25 cellular contexts compared by ENCODE assay signal in the genomic region with DNA sequence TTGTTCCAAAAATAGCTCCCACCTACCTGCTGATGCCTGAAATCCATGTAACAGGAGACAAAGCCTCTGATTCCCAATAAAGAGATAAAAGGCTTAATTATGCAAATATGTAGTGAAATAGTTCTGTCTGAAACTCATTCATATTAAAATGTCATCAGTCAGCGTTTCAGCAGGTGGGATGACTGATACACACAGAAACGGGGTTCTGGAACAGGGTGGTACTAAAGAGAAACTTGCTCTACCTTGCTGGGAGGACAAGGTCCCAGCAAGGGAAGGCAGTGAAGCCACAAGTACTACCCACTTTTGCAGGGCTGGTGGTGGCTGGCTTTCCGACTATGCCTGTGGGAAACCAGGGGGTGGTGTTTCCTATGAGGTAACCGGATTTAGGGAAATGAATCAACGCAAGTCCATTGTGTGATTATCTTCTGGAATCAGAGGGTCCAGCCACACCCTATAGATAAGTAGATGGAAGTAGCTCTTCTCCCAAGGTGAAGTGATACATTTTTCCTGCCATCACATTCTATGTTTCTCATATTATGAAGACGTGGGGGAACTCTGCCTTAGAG.
DNase-seq lines count a peak whose midpoint lies in the region; FAIRE-seq and TF ChIP-seq lines count a peak whose summit lies in the region.
"Had no signal": no experiment of that assay in that cellular context is flagged by ENCODE, and none has a peak within 500 bp of the region (broad histone marks: within the 10 kb centered on the region; RNA-seq: fewer than 3 reads in every experiment).

No MANE protein-coding gene starts in this region.

- H3K23ac ChIP-seq in H9 (ENCODE audit: insufficient read length, low read depth, low read length) (no peak overlapping the region), neuronal stem cell (ENCODE audit: low read depth, low read length, poor library complexity) (no peak overlapping the region)

- H3K14ac ChIP-seq in H9 (ENCODE audit: insufficient read depth, low read length) (no peak overlapping the region), neuronal stem cell (ENCODE audit: low read length) (no peak overlapping the region)

- H3K27me3 Mint-ChIP-seq in Caco-2 (ENCODE audit: insufficient read depth, unreplicated experiment) (no peaks in the 10 kb centered on the region), H9 (ENCODE audit: low read depth) (no peaks in the 10 kb centered on the region; the same call in 1 of the 2 replicates), nephron (ENCODE audit: low read depth) (no peaks in the 10 kb centered on the region), nephron progenitor cell (ENCODE audit: low read depth, poor library complexity) (peaks cover 7% of the 10 kb centered on the region)
- H3K27me3 Mint-ChIP-seq: activated B cell treated with CpG ODN at 0.5 μM for 24 hours; activated naive CD8-positive, alpha-beta T cell treated with anti-CD3 and anti-CD28 coated beads for 36 hours had no signal

- no peak overlapping the region for H2AFZ ChIP-seq in H9 (ENCODE audit: low read length)
- peak overlapping the region; percentile 0 for H2AFZ ChIP-seq in endothelial cell of umbilical vein (ENCODE audit: low read depth, low read length)
- no peak overlapping the region for H2AFZ ChIP-seq in neuronal stem cell (ENCODE audit: low read length)

- H2BK12ac ChIP-seq in H9 (ENCODE audit: insufficient read length, low read depth, low read length) (peak overlapping the region; percentile 23), neuronal stem cell (ENCODE audit: low read length) (no peak overlapping the region)

- H3K27ac ChIP-seq in H9 (ENCODE audit: insufficient read length, low read depth, low read length) (no peak overlapping the region), endothelial cell of umbilical vein (ENCODE audit: insufficient read depth, low read depth, low read length) (peak overlapping the region; percentile 87), neuronal stem cell (replicated peaks; ENCODE audit: low read length) (no peak overlapping the region)
- H3K27ac ChIP-seq: BLaER1 treated with 17β-estradiol and CSF1 and Interleukin-3, amounts not matched to agents 10 nM and 100 nM; cardiac muscle cell had no signal

- TF ChIP-seq CTCF in Caco-2 (IDR thresholded peaks at IDR 0.05; ENCODE audit: insufficient read depth in 1 of 2, low read depth in 1 of 2, low read length in 1 of 2, severe bottlenecking in 1 of 2, unreplicated experiment in 1 of 2) (no peak), H9 (conservative IDR thresholded peaks at IDR 0.05) (no peak), endothelial cell of umbilical vein (IDR thresholded peaks at IDR 0.05; ENCODE audit: extremely low read depth in 1 of 2, insufficient read depth in 1 of 2, low read depth in 1 of 2, low read length in 2 of 2) (no peak), nephron (IDR thresholded peaks at IDR 0.05; ENCODE audit: unreplicated experiment in 3 of 3) (no peak), nephron progenitor cell (IDR thresholded peaks at IDR 0.05) (no peak)

- no peak overlapping the region for H2AK5ac ChIP-seq in H9 (ENCODE audit: insufficient read length, low read length)
- no peak overlapping the region for H2AK5ac ChIP-seq in neuronal stem cell (ENCODE audit: low read depth, low read length)

- FAIRE-seq in endothelial cell of umbilical vein (lab: Jason Lieb, UNC), result peak; percentile 78

- H3K9me1 ChIP-seq in endothelial cell of umbilical vein (replicated peaks; ENCODE audit: control insufficient read depth, extremely low read depth, insufficient read depth, low read length), result no peaks in the 10 kb centered on the region

- TF ChIP-seq POLR2A in endothelial cell of umbilical vein (IDR thresholded peaks at IDR 0.05; ENCODE audit: low read depth, low read length), result peak; percentile 60

- CTCF ChIA-PET in Caco-2 (lab: Charles Lee) (no interaction called here), endothelial cell of umbilical vein (lab: Charles Lee) (interaction anchor here (1.0 to 1.5 kb wide), 3 partner anchors 14 to 34 kb away, joined by 3 to 7 read pairs (median 5); no protein-coding TSS in a partner anchor)

- peaks cover 34% of the 10 kb centered on the region for H3K4me1 ChIP-seq in Caco-2
- H3K4me1 ChIP-seq in H9 (ENCODE audit: insufficient read depth, low read length), result peaks cover 11% of the 10 kb centered on the region; the same call in 1 of the 2 replicates
- peaks cover 39% of the 10 kb centered on the region for H3K4me1 ChIP-seq in endothelial cell of umbilical vein (ENCODE audit: control insufficient read depth, extremely low read depth, insufficient read depth, low read length)
- peaks cover 6 to 14% of the 10 kb centered on the region in 2 donors for H3K4me1 ChIP-seq in neuronal stem cell (ENCODE audit: control insufficient read depth in 2 of 2, insufficient read depth in 1 of 2, low read depth in 1 of 2, low read length in 2 of 2)

- H3K4me2 ChIP-seq in H9 (ENCODE audit: insufficient read depth, insufficient read length, low read length) (no peak overlapping the region), endothelial cell of umbilical vein (ENCODE audit: insufficient read depth, low read length) (peak overlapping the region; percentile 8), neuronal stem cell (ENCODE audit: insufficient read depth, low read length, poor library complexity, severe bottlenecking) (no peak overlapping the region)
- H3K4me2 ChIP-seq: SK-N-SH had no signal

- no peaks in the 10 kb centered on the region for H3K23me2 ChIP-seq in H9 (ENCODE audit: insufficient read length, low read depth, low read length, poor library complexity, severe bottlenecking)

- H3K79me2 ChIP-seq in H9 (ENCODE audit: insufficient read depth, low read length), result no peaks in the 10 kb centered on the region
- H3K79me2 ChIP-seq in endothelial cell of umbilical vein (ENCODE audit: control insufficient read depth, insufficient read depth, low read length), result no peaks in the 10 kb centered on the region

- DNase-seq in Caco-2 (no peak), H9 (no peak), endothelial cell of umbilical vein (ENCODE audit: low read depth, low spot score) (peak; percentile 74), nephron progenitor cell (no peak), neuronal stem cell (ENCODE audit: low spot score) (no peak)
- DNase-seq in stimulated activated CD4-positive, alpha-beta T cell treated with anti-CD3 and anti-CD28 coated beads, Interleukin-2, amount 100 ng/mL, for 48 hours, result no peak
- DNase-seq in stimulated activated naive CD4-positive, alpha-beta T cell treated with Interleukin-2 at 50 U/mL for 16 hours (lab: John Stamatoyannopoulos, UW), result no peak
- DNase-seq: activated B cell treated with CpG ODN at 0.5 μM for 24 hours; activated gamma-delta T cell; activated naive CD8-positive, alpha-beta T cell treated with anti-CD3 and anti-CD28 coated beads for 36 hours; activated T-cell treated with anti-CD3 and anti-CD28 coated beads, Interleukin-2, amount 50 U/mL, for 24 hours; anterior cingulate cortex; cortex of kidney; GOT3; midbrain; naive B cell; NCI-H510A treated with DMSO at 0.1 percent for 48 hours; NK-92 treated with Interleukin-12 subunit alpha and Interleukin-12 subunit beta, amount 100 ng/mL, for 24 hours; occipital lobe; PC-3; SK-N-SH; stimulated activated naive B cell treated with anti-CD40 and anti-IgM and Interleukin-4, amounts not matched to agents 10 μg/mL and 1 μg/mL and 100 μg/mL, for 72 hours had no signal

- peaks cover 31% of the 10 kb centered on the region for H3K9me3 Mint-ChIP-seq in Caco-2 (ENCODE audit: unreplicated experiment)
- no peaks in the 10 kb centered on the region for H3K9me3 Mint-ChIP-seq in H9
- peaks cover 28% of the 10 kb centered on the region for H3K9me3 Mint-ChIP-seq in nephron
- peaks cover 41% of the 10 kb centered on the region for H3K9me3 Mint-ChIP-seq in nephron progenitor cell
- H3K9me3 Mint-ChIP-seq: activated B cell treated with CpG ODN at 0.5 μM for 24 hours; activated naive CD8-positive, alpha-beta T cell treated with anti-CD3 and anti-CD28 coated beads for 36 hours; activated T-cell treated with anti-CD3 and anti-CD28 coated beads, Interleukin-2, amount 50 U/mL, for 24 hours; stimulated activated naive B cell treated with anti-CD40 and anti-IgM and Interleukin-4, amounts not matched to agents 10 μg/mL and 1 μg/mL and 100 μg/mL, for 72 hours had no signal

- H4K91ac ChIP-seq in H9 (ENCODE audit: insufficient read length, low read depth, low read length), result no peak overlapping the region
- no peak overlapping the region for H4K91ac ChIP-seq in neuronal stem cell (ENCODE audit: low read depth, low read length, poor library complexity)

- H3K4me3 ChIP-seq in Caco-2 (ENCODE audit: low read depth, low read length), result no peak overlapping the region
- H3K4me3 ChIP-seq in endothelial cell of umbilical vein (replicated peaks in 1 of 3; ENCODE audit: insufficient read depth in 1 of 3, low read depth in 1 of 3, low read length in 3 of 3), result no peak overlapping the region
- H3K4me3 ChIP-seq in neuronal stem cell (ENCODE audit: low read length in 2 of 2), result no peak overlapping the region
- H3K4me3 ChIP-seq: BLaER1 treated with 17β-estradiol and CSF1 and Interleukin-3, amounts not matched to agents 10 nM and 100 nM; cardiac muscle cell had no signal

- intact Hi-C loops in Caco-2 (cut with micrococcal nuclease; ENCODE audit: unreplicated experiment) (loop anchor here (10.0 kb wide), 1 partner anchor 122 kb away; no protein-coding TSS in a partner anchor), endothelial cell of umbilical vein (cut with micrococcal nuclease) (loop anchor here (1.0 to 5.0 kb wide), 5 partner anchors 34 to 450 kb away; no protein-coding TSS in a partner anchor)

- H3K4me3 Mint-ChIP-seq in Caco-2 (ENCODE audit: unreplicated experiment), result no peak overlapping the region
- H3K4me3 Mint-ChIP-seq in H9, result no peak overlapping the region; a peak in 1 of 5 replicates
- no peak overlapping the region for H3K4me3 Mint-ChIP-seq in nephron
- H3K4me3 Mint-ChIP-seq in nephron progenitor cell, result no peak overlapping the region
- H3K4me3 Mint-ChIP-seq: activated B cell treated with CpG ODN at 0.5 μM for 24 hours; activated naive CD8-positive, alpha-beta T cell treated with anti-CD3 and anti-CD28 coated beads for 36 hours; activated T-cell treated with anti-CD3 and anti-CD28 coated beads, Interleukin-2, amount 50 U/mL, for 24 hours; naive B cell; stimulated activated naive B cell treated with anti-CD40 and anti-IgM and Interleukin-4, amounts not matched to agents 10 μg/mL and 1 μg/mL and 100 μg/mL, for 72 hours had no signal

- H2BK120ac ChIP-seq in H9 (ENCODE audit: low read depth, low read length, poor library complexity, severe bottlenecking) (no peak overlapping the region), neuronal stem cell (ENCODE audit: low read depth, low read length) (no peak overlapping the region)

- no peak overlapping the region for H4K5ac ChIP-seq in H9 (ENCODE audit: insufficient read length, low read depth, low read length)

- dilution Hi-C loops in endothelial cell of umbilical vein (cut with MboI; ENCODE audit: extremely low pct_ligation_motif_present, low sequenced_read_pairs), result no loop called here

- H4K8ac ChIP-seq in H9 (replicated peaks; ENCODE audit: insufficient read length, low read depth, low read length) (no peak overlapping the region), neuronal stem cell (ENCODE audit: low read depth, low read length) (no peak overlapping the region)

- H3K4ac ChIP-seq in H9 (ENCODE audit: low read depth, low read length) (no peak overlapping the region), neuronal stem cell (ENCODE audit: low read length) (no peak overlapping the region)

- H3K56ac ChIP-seq in H9 (ENCODE audit: insufficient read length, low read depth, low read length), result no peak overlapping the region

- no peak overlapping the region for H3T11ph ChIP-seq in H9 (ENCODE audit: low read length)

- H3K9me3 ChIP-seq in Caco-2 (0 out of 2 replicates have a peak, but pooled peaks cover 3% of the 10 kb centered on the region), H9 (ENCODE audit: control insufficient read depth, low read depth, low read length) (no peaks in the 10 kb centered on the region), endothelial cell of umbilical vein (replicated peaks; ENCODE audit: control insufficient read depth, insufficient read depth, low read length) (no peaks in the 10 kb centered on the region), neuronal stem cell (replicated peaks in 1 of 2; ENCODE audit: control insufficient read depth in 2 of 2, insufficient read depth in 1 of 2, low read depth in 1 of 2, low read length in 2 of 2) (no peaks in the 10 kb centered on the region)
- H3K9me3 ChIP-seq: SK-N-SH had no signal

- no peak overlapping the region for H2BK15ac ChIP-seq in H9 (ENCODE audit: low read depth, low read length)
- no peak overlapping the region for H2BK15ac ChIP-seq in neuronal stem cell (ENCODE audit: low read length)

- no peaks in the 10 kb centered on the region for H3K36me3 ChIP-seq in Caco-2 (ENCODE audit: control insufficient read depth, insufficient read depth, low read length)
- no peaks in the 10 kb centered on the region for H3K36me3 ChIP-seq in endothelial cell of umbilical vein (ENCODE audit: control insufficient read depth in 2 of 2, extremely low read depth in 1 of 2, insufficient read depth in 2 of 2, low read length in 2 of 2)
- no peaks in the 10 kb centered on the region for H3K36me3 ChIP-seq in neuronal stem cell (replicated peaks in 1 of 2; ENCODE audit: control insufficient read depth in 2 of 2, insufficient read depth in 2 of 2, low read length in 2 of 2)
- H3K36me3 ChIP-seq: BLaER1 treated with 17β-estradiol and CSF1 and Interleukin-3, amounts not matched to agents 10 nM and 100 nM; cardiac muscle cell had no signal

- POLR2A ChIA-PET in Caco-2 (lab: Charles Lee) (no interaction called here), endothelial cell of umbilical vein (lab: Charles Lee) (no interaction called here)

- peaks cover 39% of the 10 kb centered on the region for H3K4me1 Mint-ChIP-seq in Caco-2 (ENCODE audit: low read depth, unreplicated experiment)
- H3K4me1 Mint-ChIP-seq in H9, result peaks cover 25 to 28% of the 10 kb centered on the region in 2 experiments
- H3K4me1 Mint-ChIP-seq in nephron, result peaks cover 49% of the 10 kb centered on the region
- peaks cover 49% of the 10 kb centered on the region for H3K4me1 Mint-ChIP-seq in nephron progenitor cell
- H3K4me1 Mint-ChIP-seq: naive B cell had no signal

- H3K36me3 Mint-ChIP-seq in Caco-2 (ENCODE audit: insufficient read depth, unreplicated experiment) (no peaks in the 10 kb centered on the region), H9 (ENCODE audit: insufficient read depth in 1 of 3, low read depth in 3 of 3) (no peaks in the 10 kb centered on the region), nephron (ENCODE audit: low read depth) (no peaks in the 10 kb centered on the region), nephron progenitor cell (ENCODE audit: low read depth) (peaks cover 9% of the 10 kb centered on the region)
- H3K36me3 Mint-ChIP-seq: activated naive CD8-positive, alpha-beta T cell treated with anti-CD3 and anti-CD28 coated beads for 36 hours; naive B cell; stimulated activated naive B cell treated with anti-CD40 and anti-IgM and Interleukin-4, amounts not matched to agents 10 μg/mL and 1 μg/mL and 100 μg/mL, for 72 hours had no signal

- H3K79me1 ChIP-seq in H9 (ENCODE audit: insufficient read depth, low read depth, low read length, poor library complexity, severe bottlenecking), result no peaks in the 10 kb centered on the region
- no peaks in the 10 kb centered on the region for H3K79me1 ChIP-seq in neuronal stem cell (ENCODE audit: low read depth, low read length)

- H4K20me1 ChIP-seq in H9 (ENCODE audit: control insufficient read depth, insufficient read depth, insufficient read length), result no peaks in the 10 kb centered on the region
- no peaks in the 10 kb centered on the region for H4K20me1 ChIP-seq in endothelial cell of umbilical vein (replicated peaks; ENCODE audit: control insufficient read depth, extremely low read depth, insufficient read depth, low read length)
- H4K20me1 ChIP-seq: BLaER1 treated with 17β-estradiol and CSF1 and Interleukin-3, amounts not matched to agents 10 nM and 100 nM had no signal

- no peak overlapping the region for H2BK5ac ChIP-seq in H9 (ENCODE audit: insufficient read length, low read length)
- no peak overlapping the region for H2BK5ac ChIP-seq in neuronal stem cell (ENCODE audit: low read length)

- BruUV-seq in Caco-2 (replicated peaks; lab: Mats Ljungman, UMichigan) (no TSS peak), endothelial cell of umbilical vein (replicated peaks; lab: Mats Ljungman, UMichigan) (no TSS peak)

- no peak overlapping the region for H3K18ac ChIP-seq in H9 (ENCODE audit: insufficient read length, low read depth, low read length)
- H3K18ac ChIP-seq in neuronal stem cell (ENCODE audit: low read length), result no peak overlapping the region

- H3K9ac ChIP-seq in H9 (ENCODE audit: extremely low read depth, insufficient read length, low read length), result no peak overlapping the region
- H3K9ac ChIP-seq in endothelial cell of umbilical vein (replicated peaks; ENCODE audit: extremely low read depth, insufficient read depth, low read length), result peak overlapping the region; percentile 30
- no peak overlapping the region for H3K9ac ChIP-seq in neuronal stem cell (ENCODE audit: low read depth, low read length, poor library complexity)
- H3K9ac ChIP-seq: BLaER1 treated with 17β-estradiol and CSF1 and Interleukin-3, amounts not matched to agents 10 nM and 100 nM; SK-N-SH had no signal

- no peak overlapping the region for H2BK20ac ChIP-seq in H9 (ENCODE audit: low read depth, low read length, poor library complexity, severe bottlenecking)

- H3K27ac Mint-ChIP-seq in Caco-2 (ENCODE audit: unreplicated experiment), result peak overlapping the region; percentile 86
- no peak overlapping the region for H3K27ac Mint-ChIP-seq in H9
- peak overlapping the region; percentile 91 to 96 (median 94) for H3K27ac Mint-ChIP-seq in nephron
- no peak overlapping the region for H3K27ac Mint-ChIP-seq in nephron progenitor cell
- H3K27ac Mint-ChIP-seq: activated B cell treated with CpG ODN at 0.5 μM for 24 hours; activated naive CD8-positive, alpha-beta T cell treated with anti-CD3 and anti-CD28 coated beads for 36 hours; activated T-cell treated with anti-CD3 and anti-CD28 coated beads, Interleukin-2, amount 50 U/mL, for 24 hours; naive B cell; stimulated activated naive B cell treated with anti-CD40 and anti-IgM and Interleukin-4, amounts not matched to agents 10 μg/mL and 1 μg/mL and 100 μg/mL, for 72 hours had no signal

- WGBS in H9 (ENCODE audit: extremely low coverage, insufficient read length, low lambda C conversion rate), result no CpG with 5 or more reads among the region's 6 CpGs
- no CpG with 5 or more reads among the region's 6 CpGs for WGBS in neuronal stem cell (ENCODE audit: extremely low coverage in 2 of 2, insufficient read length in 2 of 2, insufficient replicate concordance in 1 of 2), 2 donors

- H3K27me3 ChIP-seq in Caco-2 (replicated peaks; ENCODE audit: control insufficient read depth, insufficient read depth, low read length) (no peaks in the 10 kb centered on the region), H9 (ENCODE audit: insufficient read depth, low read length) (no peaks in the 10 kb centered on the region), endothelial cell of umbilical vein (ENCODE audit: control insufficient read depth in 2 of 2, insufficient read depth in 2 of 2, low read length in 2 of 2) (no peaks in the 10 kb centered on the region), neuronal stem cell (ENCODE audit: control insufficient read depth in 3 of 3, insufficient read depth in 3 of 3, low read depth in 1 of 3, low read length in 3 of 3) (no peaks in the 10 kb centered on the region)
- H3K27me3 ChIP-seq: BLaER1 treated with 17β-estradiol and CSF1 and Interleukin-3, amounts not matched to agents 10 nM and 100 nM; cardiac muscle cell had no signal

Comparison
In these comparisons a context has a peak if more than half of its experiments do, and no peak if none do; other contexts are left out.
1. H3K27ac Mint-ChIP-seq: peak in Caco-2 (single experiment) and nephron (3 of 3); none in H9 (0 of 3) and nephron progenitor cell (single experiment).